1 cellular context compared by ENCODE assay signal in the genomic region with DNA sequence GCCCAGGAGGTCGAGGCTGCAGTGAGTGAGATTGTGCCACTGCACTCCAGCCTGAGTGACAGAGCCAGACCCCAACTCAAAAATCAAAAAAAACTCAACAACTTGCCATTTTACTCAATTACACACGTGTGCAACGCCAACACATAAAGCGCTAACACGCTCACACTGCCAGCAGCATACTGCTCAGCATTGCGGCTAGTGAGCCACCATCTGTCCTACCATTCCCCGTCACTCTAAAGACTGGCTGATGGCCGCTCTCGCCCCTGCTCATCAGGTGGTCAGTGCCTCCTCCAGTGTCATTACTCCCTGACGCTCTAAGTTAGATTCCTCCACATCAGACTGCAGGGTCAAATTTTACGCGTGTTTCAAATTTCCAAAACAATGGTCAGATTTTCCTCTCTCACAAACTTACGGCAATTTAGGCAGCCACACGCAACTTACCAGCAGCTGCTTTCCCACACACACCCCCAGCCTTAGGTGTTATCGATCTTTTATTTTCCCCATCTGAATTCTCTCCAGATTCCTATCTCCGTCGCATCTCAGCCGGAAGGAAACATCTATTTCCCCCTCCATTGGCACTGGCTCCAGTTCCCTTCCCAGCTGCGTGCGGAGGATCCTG.
TF ChIP-seq lines count a peak whose summit lies in the region.

No MANE protein-coding gene starts in this region.

TF ChIP-seq in H1, 55 proteins besides CTCF, POLR2A, EP300 and RAD21:
- TF ChIP-seq BACH1 (IDR thresholded peaks at IDR 0.05; ENCODE audit: low read length) (no peak), EGR1 (IDR thresholded peaks at IDR 0.05; ENCODE audit: borderline replicate concordance, low read depth, low read length) (no peak), TAF1 (IDR thresholded peaks at IDR 0.05; ENCODE audit: low read depth, low read length) (no peak), POU5F1 (IDR thresholded peaks at IDR 0.05; ENCODE audit: low read depth, low read length) (no peak), ZNF274 (IDR thresholded peaks at IDR 0.05; ENCODE audit: borderline replicate concordance, extremely low read depth, low read length) (no peak), TAF7 (optimal IDR thresholded peaks at IDR 0.05; ENCODE audit: borderline replicate concordance, low read depth, low read length) (no peak), SP2 (IDR thresholded peaks at IDR 0.05; ENCODE audit: low read length) (no peak), RNF2 (IDR thresholded peaks at IDR 0.05; ENCODE audit: borderline replicate concordance, low read depth, low read length, missing control alignments, poor library complexity, severe bottlenecking) (no peak), TEAD4 (IDR thresholded peaks at IDR 0.05; ENCODE audit: low read depth, low read length) (no peak), PHF8 (conservative IDR thresholded peaks at IDR 0.05; ENCODE audit: low read depth, low read length) (no peak), SIN3A (conservative IDR thresholded peaks at IDR 0.05 in 1 of 2, IDR thresholded peaks at IDR 0.05 in 1 of 2; ENCODE audit: low read depth in 1 of 2, low read length in 2 of 2) (no peak), SP1 (IDR thresholded peaks at IDR 0.05; ENCODE audit: low read depth, low read length) (no peak)
- TF ChIP-seq, protein P1, sequence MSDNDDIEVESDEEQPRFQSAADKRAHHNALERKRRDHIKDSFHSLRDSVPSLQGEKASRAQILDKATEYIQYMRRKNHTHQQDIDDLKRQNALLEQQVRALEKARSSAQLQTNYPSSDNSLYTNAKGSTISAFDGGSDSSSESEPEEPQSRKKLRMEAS (IDR thresholded peaks at IDR 0.05) = no peak
- TF ChIP-seq, protein P2, sequence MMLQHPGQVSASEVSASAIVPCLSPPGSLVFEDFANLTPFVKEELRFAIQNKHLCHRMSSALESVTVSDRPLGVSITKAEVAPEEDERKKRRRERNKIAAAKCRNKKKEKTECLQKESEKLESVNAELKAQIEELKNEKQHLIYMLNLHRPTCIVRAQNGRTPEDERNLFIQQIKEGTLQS (IDR thresholded peaks at IDR 0.05; ENCODE audit: insufficient read depth, low read depth, low read length) = no peak
